Comparison of ENCODE assay signal across 8 cellular contexts in genomic region chr3:161104561-161105551, GRCh38. TPM values are rescaled to one million over a fixed set of nuclear protein-coding genes. Genes with fewer than 3 reads are reported as not detected.
DNase-seq lines count a peak whose midpoint lies in the region; ATAC-seq and TF ChIP-seq lines count a peak whose summit lies in the region.

A gene with protein sequence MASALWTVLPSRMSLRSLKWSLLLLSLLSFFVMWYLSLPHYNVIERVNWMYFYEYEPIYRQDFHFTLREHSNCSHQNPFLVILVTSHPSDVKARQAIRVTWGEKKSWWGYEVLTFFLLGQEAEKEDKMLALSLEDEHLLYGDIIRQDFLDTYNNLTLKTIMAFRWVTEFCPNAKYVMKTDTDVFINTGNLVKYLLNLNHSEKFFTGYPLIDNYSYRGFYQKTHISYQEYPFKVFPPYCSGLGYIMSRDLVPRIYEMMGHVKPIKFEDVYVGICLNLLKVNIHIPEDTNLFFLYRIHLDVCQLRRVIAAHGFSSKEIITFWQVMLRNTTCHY (minus strand): TSS chr3:161105349. CDS start chr3:161086754, 18,595 bp downstream.

- H3K4me2 ChIP-seq in BLaER1, result peak within 1 kb of the TSS; percentile 89

- H3K9ac ChIP-seq in BLaER1 (peak within 1 kb of the TSS; percentile 67), NT2/D1 (ENCODE audit: insufficient read length, low read depth) (peak within 1 kb of the TSS; percentile 95)

- in situ Hi-C loops in astrocyte of the spinal cord (cut with HindIII; ENCODE audit: low sequenced_read_pairs), result no loop called here

- no peaks in the 10 kb centered on the region for H4K20me1 ChIP-seq in BLaER1

- no peaks in the 10 kb centered on the region for H3K36me3 ChIP-seq in BLaER1
- peaks cover 38% of the 10 kb centered on the region for H3K36me3 ChIP-seq in NT2/D1 (ENCODE audit: insufficient read depth, insufficient read length, low read length)

- peak; percentile 25 for DNase-seq in NT2/D1 (ENCODE audit: low read depth, low spot score)
- DNase-seq in astrocyte of the spinal cord (ENCODE audit: low read depth, low spot score), result peak; percentile 62
- DNase-seq in hippocampal formation (lab: John Stamatoyannopoulos, UW), result peak; percentile 19 to 32
- no peak for DNase-seq in pulmonary artery endothelial cell (ENCODE audit: low read depth, low spot score)
- DNase-seq in globus pallidus (ENCODE audit: low spot score), result no peak

- peaks cover 17% of the 10 kb centered on the region for H3K9me3 ChIP-seq in BLaER1
- H3K9me3 ChIP-seq in NT2/D1 (ENCODE audit: insufficient read depth, low read length), result no peaks in the 10 kb centered on the region

- H3K4me3 ChIP-seq in BLaER1, result peak within 1 kb of the TSS; percentile 69
- peak within 1 kb of the TSS; percentile 84 for H3K4me3 ChIP-seq in NT2/D1 (ENCODE audit: insufficient read length, low read depth)
- H3K4me3 ChIP-seq in astrocyte of the spinal cord (ENCODE audit: low read depth, low read length), result peak within 1 kb of the TSS; percentile 63

- ATAC-seq in GM18909 (IDR thresholded peaks at IDR 0.05; ENCODE audit: poor library complexity, unreplicated experiment) (peak; percentile 82), HG03097 (IDR thresholded peaks at IDR 0.05; ENCODE audit: low FRiP score, unreplicated experiment) (peak; percentile 77)

- peak within 1 kb of the TSS; percentile 62 for H3K27ac ChIP-seq in BLaER1

- H3K4me1 ChIP-seq in BLaER1 (peaks cover 13% of the 10 kb centered on the region), NT2/D1 (ENCODE audit: insufficient read depth, insufficient read length) (no peaks in the 10 kb centered on the region)

- no peak for TF ChIP-seq CTCF in astrocyte of the spinal cord (IDR thresholded peaks at IDR 0.05; ENCODE audit: low read depth, low read length)

- H3K27me3 ChIP-seq in BLaER1 (peaks cover 29% of the 10 kb centered on the region), NT2/D1 (ENCODE audit: insufficient read depth, insufficient read length) (peaks cover 9% of the 10 kb centered on the region)

RNA-seq across cellular contexts. Expression of the gene that starts here (rescaled TPM):
- 38.7 and 41.2 TPM in 2 replicates for total RNA-seq in pulmonary artery endothelial cell

Comparison
In these comparisons a context has a peak if more than half of its experiments do, and no peak if none do; other contexts are left out.
1. DNase-seq: peak in NT2/D1 (single experiment), astrocyte of the spinal cord (single experiment) and hippocampal formation (2 of 2); none in pulmonary artery endothelial cell (single experiment) and globus pallidus (single experiment).
2. Peak in every context shown above with its lines, with median percentiles within 50 percentile points of each other: H3K4me3 ChIP-seq.